ENCODE assay signal across 21 cellular contexts in the genomic region with DNA sequence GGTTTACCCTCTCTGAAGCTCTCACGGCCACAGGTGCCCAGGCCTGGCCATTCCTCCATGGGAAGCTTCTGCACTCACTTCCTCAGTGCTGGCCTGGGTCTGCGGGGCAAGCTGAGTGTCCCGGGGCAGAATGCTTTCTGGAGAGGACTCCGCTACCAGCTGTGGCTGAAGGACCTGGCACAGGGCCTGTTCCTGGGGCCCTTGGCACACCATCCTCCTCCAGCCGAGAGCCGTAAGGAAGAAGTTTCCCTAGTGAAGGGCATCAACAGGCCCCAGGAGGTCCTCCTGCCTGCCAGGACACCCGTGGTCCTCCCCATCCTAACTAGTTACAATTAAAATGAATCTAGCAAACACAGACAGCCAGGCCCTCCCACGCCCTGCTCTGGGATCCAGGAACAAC. TPM values are rescaled to one million over a fixed set of nuclear protein-coding genes. Genes with fewer than 3 reads are reported as not detected.
DNase-seq lines count a peak whose midpoint lies in the region; ATAC-seq, FAIRE-seq and TF ChIP-seq lines count a peak whose summit lies in the region.
"Had no signal": no experiment of that assay in that cellular context is flagged by ENCODE, and none has a peak within 500 bp of the region (broad histone marks: within the 10 kb centered on the region; RNA-seq: fewer than 3 reads in every experiment).

No MANE protein-coding gene starts in this region.

- peak in 1 of 2 donors; percentile 12 for ATAC-seq in gastrocnemius medialis
- ATAC-seq: naive thymus-derived CD8-positive, alpha-beta T cell; pancreas had no signal

- CTCF ChIA-PET in HEK293 (lab: Yijun Ruan, JAX) = interaction anchor here (0.6 to 8.2 kb wide), 15 partner anchors 8 to 239 kb away, joined by 3 to 208 read pairs (median 5); no protein-coding TSS in a partner anchor

- in situ Hi-C loops in gastrocnemius medialis (cut with MboI; ENCODE audit: low sequenced_read_pairs in 4 of 4) = loop anchor here (5.0 to 25.0 kb wide), 4 partner anchors 44 to 519 kb away; a partner anchor contains a TSS

- no peaks in the 10 kb centered on the region for H3K36me3 ChIP-seq in HEK293 (ENCODE audit: control insufficient read depth in 2 of 2, insufficient read depth in 1 of 2, low read length in 2 of 2)
- no peaks in the 10 kb centered on the region for H3K36me3 ChIP-seq in left ventricle myocardium inferior
- no peaks in the 10 kb centered on the region for H3K36me3 ChIP-seq in gastrocnemius medialis
- H3K36me3 ChIP-seq: pancreas, transverse colon, WERI-Rb-1 had no signal

- peaks cover 7% of the 10 kb centered on the region for H3K4me1 ChIP-seq in HEK293 (ENCODE audit: control insufficient read depth, insufficient read depth, low read length)
- peaks cover 59% of the 10 kb centered on the region for H3K4me1 ChIP-seq in left ventricle myocardium inferior
- peaks cover 32 to 38% of the 10 kb centered on the region in 2 donors for H3K4me1 ChIP-seq in gastrocnemius medialis
- H3K4me1 ChIP-seq: pancreas had no signal

- H3K27me3 ChIP-seq in left ventricle myocardium inferior (ENCODE audit: low read depth) (no peaks in the 10 kb centered on the region), gastrocnemius medialis (no peaks in the 10 kb centered on the region)
- H3K27me3 ChIP-seq: pancreas, transverse colon had no signal

- intact Hi-C loops in left ventricle myocardium inferior (cut with micrococcal nuclease) (no loop called here), gastrocnemius medialis (cut with DNase I; ENCODE audit: low total_unique reads) (loop anchor here (10.0 kb wide), 1 partner anchor 417 kb away; a partner anchor contains a TSS)

- peak; percentile 4 for DNase-seq in NCI-H69 (lab: John Stamatoyannopoulos, UW)
- DNase-seq in left ventricle myocardium inferior = peak; percentile 25
- DNase-seq in gastrocnemius medialis = peak in 1 of 2 donors; percentile 70
- no peak for DNase-seq in GM19239 (ENCODE audit: insufficient read length, low spot score)
- no peak for DNase-seq in DMS153 treated with DMSO at 0.1 percent for 48 hours (lab: John Stamatoyannopoulos, UW; ENCODE audit: unreplicated experiment)
- no peak for DNase-seq in NCI-H524 (lab: John Stamatoyannopoulos, UW)
- DNase-seq: activated CD4-positive, alpha-beta T cell treated with anti-CD3 and anti-CD28 coated beads, Interleukin-2, amount 50 U/mL, for 1 hour; activated CD8-positive, alpha-beta memory T cell treated with anti-CD3 and anti-CD28 coated beads, Interleukin-2, amount 50 U/mL, for 4 hours; activated effector memory CD4-positive, alpha-beta T cell treated with Interleukin-2 at 50 U/mL for 16 hours; AML-193; HCEC 1CT; kidney glomerular epithelial cell; naive thymus-derived CD8-positive, alpha-beta T cell; pancreas; transverse colon; WERI-Rb-1 had no signal

- POLR2A ChIA-PET in HEK293 (lab: Yijun Ruan, JAX) = interaction anchor here (0.5 to 0.6 kb wide), 2 partner anchors 17 to 82 kb away, joined by 3 read pairs; a partner anchor contains a TSS

- TF ChIP-seq CTCF in HEK293 (tag by site-specific recombination; IDR thresholded peaks at IDR 0.05) = no peak
- no peak for TF ChIP-seq CTCF in left ventricle myocardium inferior (IDR thresholded peaks at IDR 0.05; ENCODE audit: borderline replicate concordance)
- no peak for TF ChIP-seq CTCF in gastrocnemius medialis (IDR thresholded peaks at IDR 0.05 in 4 of 5, conservative IDR thresholded peaks at IDR 0.05 in 1 of 5)

- no peak for TF ChIP-seq POLR2A in gastrocnemius medialis (IDR thresholded peaks at IDR 0.05)

- FAIRE-seq in GM19239 (lab: Jason Lieb, UNC) = no peak
- FAIRE-seq: bronchial epithelial cell, pancreas had no signal

- H3K9me3 ChIP-seq in HEK293 (ENCODE audit: control insufficient read depth, insufficient read depth, low read depth, low read length) (no peaks in the 10 kb centered on the region), left ventricle myocardium inferior (replicated peaks) (no peaks in the 10 kb centered on the region), gastrocnemius medialis (no peaks in the 10 kb centered on the region)
- H3K9me3 ChIP-seq: pancreas, transverse colon had no signal

- no peak overlapping the region for H3K4me3 ChIP-seq in HEK293 (ENCODE audit: low read depth, low read length)
- no peak overlapping the region for H3K4me3 ChIP-seq in left ventricle myocardium inferior
- no peak overlapping the region for H3K4me3 ChIP-seq in gastrocnemius medialis
- H3K4me3 ChIP-seq: pancreas, SK-N-MC, transverse colon had no signal

- H3K27ac ChIP-seq in HEK293 (ENCODE audit: extremely low read depth, low read depth, low read length) (no peak overlapping the region), left ventricle myocardium inferior (replicated peaks) (peak overlapping the region; percentile 81), gastrocnemius medialis (peak overlapping the region; percentile 12 to 62 (median 37))
- H3K27ac ChIP-seq: pancreas, SK-N-MC, transverse colon, WERI-Rb-1 had no signal

TF ChIP-seq in HEK293, 187 proteins besides CTCF, POLR2A, EP300 and RAD21:
- TF ChIP-seq, protein P1, sequence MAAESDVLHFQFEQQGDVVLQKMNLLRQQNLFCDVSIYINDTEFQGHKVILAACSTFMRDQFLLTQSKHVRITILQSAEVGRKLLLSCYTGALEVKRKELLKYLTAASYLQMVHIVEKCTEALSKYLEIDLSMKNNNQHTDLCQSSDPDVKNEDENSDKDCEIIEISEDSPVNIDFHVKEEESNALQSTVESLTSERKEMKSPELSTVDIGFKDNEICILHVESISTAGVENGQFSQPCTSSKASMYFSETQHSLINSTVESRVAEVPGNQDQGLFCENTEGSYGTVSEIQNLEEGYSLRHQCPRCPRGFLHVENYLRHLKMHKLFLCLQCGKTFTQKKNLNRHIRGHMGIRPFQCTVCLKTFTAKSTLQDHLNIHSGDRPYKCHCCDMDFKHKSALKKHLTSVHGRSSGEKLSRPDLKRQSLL (tag by site-specific recombination; IDR thresholded peaks at IDR 0.05) = no peak
- TF ChIP-seq ZNF585B (tag by site-specific recombination; IDR thresholded peaks at IDR 0.05) = no peak
- no peak for TF ChIP-seq ZNF10 (tag by site-specific recombination; IDR thresholded peaks at IDR 0.05)
- TF ChIP-seq ZNF830 (tag by site-specific recombination; IDR thresholded peaks at IDR 0.05; ENCODE audit: low read depth) = no peak
- no peak for TF ChIP-seq HOXC10 (CRISPR knock-in tag; IDR thresholded peaks at IDR 0.05)
- no peak for TF ChIP-seq ZFHX2 (tag by site-specific recombination; conservative IDR thresholded peaks at IDR 0.05)
- TF ChIP-seq ZNF202 (tag by site-specific recombination; IDR thresholded peaks at IDR 0.05; ENCODE audit: borderline replicate concordance) = no peak
- peak; percentile 38 for TF ChIP-seq ZIC2 (tag by site-specific recombination; IDR thresholded peaks at IDR 0.05)
TF ChIP-seq in HEK293: peak in this region for 1.

RNA-seq across cellular contexts. Expression of a gene that starts 14.0 kb away (rescaled TPM):
- 0.33 TPM for total RNA-seq in left ventricle myocardium inferior
- total RNA-seq in gastrocnemius medialis = under 1 TPM in 1 of 4 donors, not detected in 3; 0.20 TPM
- total RNA-seq: dermis microvascular lymphatic vessel endothelial cell; naive thymus-derived CD8-positive, alpha-beta T cell; T-helper 2 cell treated with Interferon-gamma antibody and Interleukin-4, amounts not matched to agents 100 ng/mL and 5 ng/mL, for 36 hours had no signal

RNA-seq across cellular contexts. Expression of a gene that starts 16.5 kb away (rescaled TPM):
- 37.0 TPM for total RNA-seq in left ventricle myocardium inferior
- 10 to 100 TPM; 16.4 to 65.3 (median 45.7) TPM for total RNA-seq in gastrocnemius medialis
- total RNA-seq: bronchial epithelial cell; dermis microvascular lymphatic vessel endothelial cell; naive thymus-derived CD8-positive, alpha-beta T cell; T-helper 2 cell treated with Interferon-gamma antibody and Interleukin-4, amounts not matched to agents 100 ng/mL and 5 ng/mL, for 36 hours had no signal

Comparison
In these comparisons a context has a peak if more than half of its experiments do, and no peak if none do; other contexts are left out.
1. DNase-seq: peak in NCI-H69 (single experiment) and left ventricle myocardium inferior (single experiment); none in GM19239 (single experiment), DMS153 treated with DMSO at 0.1 percent for 48 hours (single experiment) and NCI-H524 (0 of 2).